ENCODE assay signal across 9 cellular contexts in genomic region chr19:8610041-8610927, GRCh38. TPM values are rescaled to one million over a fixed set of nuclear protein-coding genes. Genes with fewer than 3 reads are reported as not detected.
DNase-seq lines count a peak whose midpoint lies in the region; ATAC-seq and TF ChIP-seq lines count a peak whose summit lies in the region.
"Had no signal": no experiment of that assay in that cellular context is flagged by ENCODE, and none has a peak within 500 bp of the region (broad histone marks: within the 10 kb centered on the region; RNA-seq: fewer than 3 reads in every experiment).

Gene ADAMTS10 (minus strand): TSS chr19:8610715. CDS start chr19:8605710, 5,005 bp downstream.

- no peak for ATAC-seq in HG03135 (IDR thresholded peaks at IDR 0.05; ENCODE audit: unreplicated experiment)
- ATAC-seq in GM19467 (IDR thresholded peaks at IDR 0.05; ENCODE audit: unreplicated experiment) = no peak

- peaks cover under 1% of the 10 kb centered on the region for H3K9me3 ChIP-seq in neuron (ENCODE audit: low read length)
- H3K9me3 ChIP-seq in vagina = no peaks in the 10 kb centered on the region

- H3K27me3 Mint-ChIP-seq in activated T-helper 1 cell treated with anti-CD3 and anti-CD28 coated beads, Interleukin-12 subunit alpha, Interleukin-12 subunit beta, Interleukin-2, Interleukin-4 antibody, amounts not matched to agents 30 ng/mL and 10 ng/mL and 1 ng/mL, durations not matched to agents 14 hours and 24 hours and 36 hours (ENCODE audit: insufficient read depth) = peaks cover 12% of the 10 kb centered on the region

- no peaks in the 10 kb centered on the region for H3K9me3 Mint-ChIP-seq in activated T-helper 1 cell treated with anti-CD3 and anti-CD28 coated beads, Interleukin-12 subunit alpha, Interleukin-12 subunit beta, Interleukin-2, Interleukin-4 antibody, amounts not matched to agents 30 ng/mL and 10 ng/mL and 1 ng/mL, durations not matched to agents 14 hours and 24 hours and 36 hours

- no peak for TF ChIP-seq POLR2A in vagina (IDR thresholded peaks at IDR 0.05)

- peak within 1 kb of the TSS; percentile 47 for H2AFZ ChIP-seq in neuron (ENCODE audit: low read depth, low read length)

- peak within 1 kb of the TSS; percentile 88 for H3K4me3 ChIP-seq in fibroblast of pulmonary artery (replicated peaks; ENCODE audit: low read depth, low read length)
- peak within 1 kb of the TSS; percentile 76 for H3K4me3 ChIP-seq in neuron (ENCODE audit: low read length)
- H3K4me3 ChIP-seq in vagina = peak within 1 kb of the TSS; percentile 63 to 65

- peaks cover 1% of the 10 kb centered on the region for H3K36me3 Mint-ChIP-seq in activated T-helper 1 cell treated with anti-CD3 and anti-CD28 coated beads, Interleukin-12 subunit alpha, Interleukin-12 subunit beta, Interleukin-2, Interleukin-4 antibody, amounts not matched to agents 30 ng/mL and 10 ng/mL and 1 ng/mL, durations not matched to agents 14 hours and 24 hours and 36 hours (ENCODE audit: low read depth)

- intact Hi-C loops in activated T-helper 1 cell treated with anti-CD3 and anti-CD28 coated beads, Interleukin-12 subunit alpha, Interleukin-12 subunit beta, Interleukin-2, Interleukin-4 antibody, amounts not matched to agents 30 ng/mL and 10 ng/mL and 1 ng/mL, durations not matched to agents 14 hours and 24 hours and 36 hours (cut with micrococcal nuclease) = loop anchor here (1.0 kb wide), 1 partner anchor 18 kb away; no protein-coding TSS in a partner anchor
- intact Hi-C loops in vagina (cut with DNase I) = no loop called here

- H3K36me3 ChIP-seq in neuron (ENCODE audit: insufficient read depth, low read length) = no peaks in the 10 kb centered on the region
- no peaks in the 10 kb centered on the region for H3K36me3 ChIP-seq in vagina

- H3K4me1 Mint-ChIP-seq in activated T-helper 1 cell treated with anti-CD3 and anti-CD28 coated beads, Interleukin-12 subunit alpha, Interleukin-12 subunit beta, Interleukin-2, Interleukin-4 antibody, amounts not matched to agents 30 ng/mL and 10 ng/mL and 1 ng/mL, durations not matched to agents 14 hours and 24 hours and 36 hours (ENCODE audit: low read depth) = peaks cover 14% of the 10 kb centered on the region

- peak within 1 kb of the TSS; percentile 84 for H3K27ac ChIP-seq in vagina
- H3K27ac ChIP-seq: C4-2B had no signal

- DNase-seq in SKM-1 treated with dmso at 0.1 percent for 144 hours (lab: John Stamatoyannopoulos, UW; ENCODE audit: unreplicated experiment) = peak; percentile 8
- DNase-seq in SKM-1 (lab: John Stamatoyannopoulos, UW; ENCODE audit: unreplicated experiment) = no peak
- peak; percentile 23 for DNase-seq in activated T-helper 1 cell treated with anti-CD3 and anti-CD28 coated beads, Interleukin-12 subunit alpha, Interleukin-12 subunit beta, Interleukin-2, Interleukin-4 antibody, amounts not matched to agents 30 ng/mL and 10 ng/mL and 1 ng/mL, durations not matched to agents 14 hours and 24 hours and 36 hours (ENCODE audit: low spot score)
- peak; percentile 39 for DNase-seq in fibroblast of pulmonary artery (ENCODE audit: low read depth)
- DNase-seq in vagina (ENCODE audit: extremely low spot score in 2 of 2) = no peak

- H3K27ac Mint-ChIP-seq in activated T-helper 1 cell treated with anti-CD3 and anti-CD28 coated beads, Interleukin-12 subunit alpha, Interleukin-12 subunit beta, Interleukin-2, Interleukin-4 antibody, amounts not matched to agents 30 ng/mL and 10 ng/mL and 1 ng/mL, durations not matched to agents 14 hours and 24 hours and 36 hours = peak within 1 kb of the TSS; percentile 76

- no peaks in the 10 kb centered on the region for H3K27me3 ChIP-seq in neuron (ENCODE audit: insufficient read depth, low read length)
- H3K27me3 ChIP-seq in vagina = no peaks in the 10 kb centered on the region

- no peak for TF ChIP-seq CTCF in fibroblast of pulmonary artery (IDR thresholded peaks at IDR 0.05; ENCODE audit: low read length, missing control alignments)
- TF ChIP-seq CTCF in vagina (IDR thresholded peaks at IDR 0.05) = no peak

- H3K4me1 ChIP-seq in neuron (ENCODE audit: insufficient read depth, low read length) (peaks cover 15% of the 10 kb centered on the region), vagina (peaks cover 42% of the 10 kb centered on the region)

- peak within 1 kb of the TSS; percentile 88 for H3K4me3 Mint-ChIP-seq in activated T-helper 1 cell treated with anti-CD3 and anti-CD28 coated beads, Interleukin-12 subunit alpha, Interleukin-12 subunit beta, Interleukin-2, Interleukin-4 antibody, amounts not matched to agents 30 ng/mL and 10 ng/mL and 1 ng/mL, durations not matched to agents 14 hours and 24 hours and 36 hours

RNA-seq across cellular contexts. Expression of gene ADAMTS10, which starts in this region (rescaled TPM):
- 3.2 and 3.3 TPM in 2 replicates for total RNA-seq in activated T-helper 1 cell treated with anti-CD3 and anti-CD28 coated beads, Interleukin-12 subunit alpha, Interleukin-12 subunit beta, Interleukin-2, Interleukin-4 antibody, amounts not matched to agents 30 ng/mL and 10 ng/mL and 1 ng/mL, durations not matched to agents 14 hours and 24 hours and 36 hours
- total RNA-seq in vagina = 66.3 TPM

Comparison
In these comparisons a context has a peak if more than half of its experiments do, and no peak if none do; other contexts are left out.
1. RNA of gene ADAMTS10 (total RNA-seq): 66.3 TPM in vagina (single experiment); 3.2 to 3.3 TPM in activated T-helper 1 cell treated with anti-CD3 and anti-CD28 coated beads, Interleukin-12 subunit alpha, Interleukin-12 subunit beta, Interleukin-2, Interleukin-4 antibody, amounts not matched to agents 30 ng/mL and 10 ng/mL and 1 ng/mL, durations not matched to agents 14 hours and 24 hours and 36 hours; every median in the first group is over 10 times any median in the second.
2. DNase-seq: peak in SKM-1 treated with dmso at 0.1 percent for 144 hours (single experiment), activated T-helper 1 cell treated with anti-CD3 and anti-CD28 coated beads, Interleukin-12 subunit alpha, Interleukin-12 subunit beta, Interleukin-2, Interleukin-4 antibody, amounts not matched to agents 30 ng/mL and 10 ng/mL and 1 ng/mL, durations not matched to agents 14 hours and 24 hours and 36 hours (single experiment) and fibroblast of pulmonary artery (single experiment); none in SKM-1 (single experiment) and vagina (0 of 2).
3. Peak in every context shown above with its lines, with median percentiles within 50 percentile points of each other: H3K4me3 ChIP-seq.